1 cellular context compared by ENCODE assay signal in the genomic region with DNA sequence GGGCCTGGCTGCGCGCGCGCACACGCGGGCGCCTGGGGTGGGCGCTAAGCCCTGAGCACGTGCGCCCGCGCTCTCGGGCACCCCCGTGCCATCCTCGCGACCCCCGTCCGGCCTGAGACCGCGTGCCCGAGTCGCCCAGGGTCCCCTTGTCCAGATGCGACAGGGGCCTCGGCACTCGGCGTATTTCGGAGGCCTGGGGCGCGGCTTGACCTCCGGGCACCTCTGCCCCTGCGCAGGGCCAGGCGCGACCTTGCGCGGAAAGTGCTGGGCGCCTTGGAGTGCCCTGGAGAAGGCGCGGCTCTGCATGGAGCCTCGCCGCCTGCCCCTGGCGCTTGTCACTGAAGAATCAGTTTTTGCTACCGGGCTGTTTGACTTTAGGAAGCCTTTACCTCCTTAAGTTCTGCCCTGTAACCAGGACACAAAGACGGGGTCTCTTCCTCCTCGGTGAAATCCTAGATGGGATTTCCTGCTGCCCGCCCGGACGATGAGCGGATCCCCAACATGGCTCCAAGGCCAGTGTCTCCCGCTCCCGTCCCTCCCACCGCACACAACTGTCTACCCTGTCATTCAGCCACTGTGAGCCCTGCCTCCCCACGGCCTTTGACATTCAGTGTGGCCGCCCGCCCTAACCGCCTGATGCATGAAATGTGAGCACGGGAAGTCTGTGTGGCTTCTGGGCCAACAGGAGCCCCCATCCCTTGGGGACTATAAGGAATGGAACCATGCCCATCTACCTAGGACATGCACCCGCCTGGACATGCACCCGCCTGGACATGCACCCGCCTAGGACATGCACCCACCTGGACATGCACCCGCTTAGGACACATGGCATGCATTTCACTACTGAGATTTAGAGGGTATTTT.
A peak's percentile ranks its signal among the peaks of the same experiment; 100 is the strongest.
TF ChIP-seq lines count a peak whose summit lies in the region.

No MANE protein-coding gene starts in this region.

TF ChIP-seq in WTC11, 78 proteins besides CTCF, POLR2A, EP300 and RAD21 (continued from another document and continues in another):
- no peak for TF ChIP-seq ZNF425 (CRISPR knock-in tag; conservative IDR thresholded peaks at IDR 0.05)
- TF ChIP-seq GABPB1 (CRISPR knock-in tag; IDR thresholded peaks at IDR 0.05): no peak
- 0 out of 2 replicates have a peak, but pooled peaks have one; percentile 46 for TF ChIP-seq STAT6 (CRISPR knock-in tag; conservative IDR thresholded peaks at IDR 0.05; ENCODE audit: low read depth)
- TF ChIP-seq CBFB (CRISPR knock-in tag; IDR thresholded peaks at IDR 0.05; ENCODE audit: low read depth): no peak
- TF ChIP-seq, protein P1, sequence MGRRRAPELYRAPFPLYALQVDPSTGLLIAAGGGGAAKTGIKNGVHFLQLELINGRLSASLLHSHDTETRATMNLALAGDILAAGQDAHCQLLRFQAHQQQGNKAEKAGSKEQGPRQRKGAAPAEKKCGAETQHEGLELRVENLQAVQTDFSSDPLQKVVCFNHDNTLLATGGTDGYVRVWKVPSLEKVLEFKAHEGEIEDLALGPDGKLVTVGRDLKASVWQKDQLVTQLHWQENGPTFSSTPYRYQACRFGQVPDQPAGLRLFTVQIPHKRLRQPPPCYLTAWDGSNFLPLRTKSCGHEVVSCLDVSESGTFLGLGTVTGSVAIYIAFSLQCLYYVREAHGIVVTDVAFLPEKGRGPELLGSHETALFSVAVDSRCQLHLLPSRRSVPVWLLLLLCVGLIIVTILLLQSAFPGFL (CRISPR knock-in tag; IDR thresholded peaks at IDR 0.05; ENCODE audit: borderline replicate concordance): no peak
- no peak for TF ChIP-seq TP53 (CRISPR knock-in tag; IDR thresholded peaks at IDR 0.05)
- 0 out of 2 replicates have a peak, but pooled peaks have one; percentile 73 for TF ChIP-seq ESRRA (CRISPR knock-in tag; IDR thresholded peaks at IDR 0.05; ENCODE audit: borderline replicate concordance)
- no peak for TF ChIP-seq ZNF138 (CRISPR knock-in tag; conservative IDR thresholded peaks at IDR 0.05)
- TF ChIP-seq, protein P2, sequence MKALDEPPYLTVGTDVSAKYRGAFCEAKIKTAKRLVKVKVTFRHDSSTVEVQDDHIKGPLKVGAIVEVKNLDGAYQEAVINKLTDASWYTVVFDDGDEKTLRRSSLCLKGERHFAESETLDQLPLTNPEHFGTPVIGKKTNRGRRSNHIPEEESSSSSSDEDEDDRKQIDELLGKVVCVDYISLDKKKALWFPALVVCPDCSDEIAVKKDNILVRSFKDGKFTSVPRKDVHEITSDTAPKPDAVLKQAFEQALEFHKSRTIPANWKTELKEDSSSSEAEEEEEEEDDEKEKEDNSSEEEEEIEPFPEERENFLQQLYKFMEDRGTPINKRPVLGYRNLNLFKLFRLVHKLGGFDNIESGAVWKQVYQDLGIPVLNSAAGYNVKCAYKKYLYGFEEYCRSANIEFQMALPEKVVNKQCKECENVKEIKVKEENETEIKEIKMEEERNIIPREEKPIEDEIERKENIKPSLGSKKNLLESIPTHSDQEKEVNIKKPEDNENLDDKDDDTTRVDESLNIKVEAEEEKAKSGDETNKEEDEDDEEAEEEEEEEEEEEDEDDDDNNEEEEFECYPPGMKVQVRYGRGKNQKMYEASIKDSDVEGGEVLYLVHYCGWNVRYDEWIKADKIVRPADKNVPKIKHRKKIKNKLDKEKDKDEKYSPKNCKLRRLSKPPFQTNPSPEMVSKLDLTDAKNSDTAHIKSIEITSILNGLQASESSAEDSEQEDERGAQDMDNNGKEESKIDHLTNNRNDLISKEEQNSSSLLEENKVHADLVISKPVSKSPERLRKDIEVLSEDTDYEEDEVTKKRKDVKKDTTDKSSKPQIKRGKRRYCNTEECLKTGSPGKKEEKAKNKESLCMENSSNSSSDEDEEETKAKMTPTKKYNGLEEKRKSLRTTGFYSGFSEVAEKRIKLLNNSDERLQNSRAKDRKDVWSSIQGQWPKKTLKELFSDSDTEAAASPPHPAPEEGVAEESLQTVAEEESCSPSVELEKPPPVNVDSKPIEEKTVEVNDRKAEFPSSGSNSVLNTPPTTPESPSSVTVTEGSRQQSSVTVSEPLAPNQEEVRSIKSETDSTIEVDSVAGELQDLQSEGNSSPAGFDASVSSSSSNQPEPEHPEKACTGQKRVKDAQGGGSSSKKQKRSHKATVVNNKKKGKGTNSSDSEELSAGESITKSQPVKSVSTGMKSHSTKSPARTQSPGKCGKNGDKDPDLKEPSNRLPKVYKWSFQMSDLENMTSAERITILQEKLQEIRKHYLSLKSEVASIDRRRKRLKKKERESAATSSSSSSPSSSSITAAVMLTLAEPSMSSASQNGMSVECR (CRISPR knock-in tag; IDR thresholded peaks at IDR 0.05; ENCODE audit: borderline replicate concordance): 0 out of 2 replicates have a peak, but pooled peaks have one; percentile 13
- no peak for TF ChIP-seq ZNF396 (CRISPR knock-in tag; IDR thresholded peaks at IDR 0.05; ENCODE audit: borderline replicate concordance)
- no peak for TF ChIP-seq ZNF263 (CRISPR knock-in tag; IDR thresholded peaks at IDR 0.05; ENCODE audit: low read depth)
- peak; percentile 61; the same call in 1 of the 2 replicates for TF ChIP-seq CREM (CRISPR knock-in tag; IDR thresholded peaks at IDR 0.05)
- peak; percentile 85; the same call in 1 of the 2 replicates for TF ChIP-seq ZNF232 (CRISPR knock-in tag; IDR thresholded peaks at IDR 0.05)
- TF ChIP-seq JUN (CRISPR knock-in tag; IDR thresholded peaks at IDR 0.05): no peak
- no peak for TF ChIP-seq E2F1 (CRISPR knock-in tag; IDR thresholded peaks at IDR 0.05)
- TF ChIP-seq ELF4 (CRISPR knock-in tag; IDR thresholded peaks at IDR 0.05; ENCODE audit: low read depth): peak; percentile 73; the same call in 1 of the 2 replicates
- peak; percentile 91 for TF ChIP-seq MYBL2 (CRISPR knock-in tag; IDR thresholded peaks at IDR 0.05)
- 0 out of 2 replicates have a peak, but pooled peaks have one; percentile 55 for TF ChIP-seq NFE2L1 (CRISPR knock-in tag; IDR thresholded peaks at IDR 0.05)
- no peak for TF ChIP-seq OVOL2 (CRISPR knock-in tag; IDR thresholded peaks at IDR 0.05; ENCODE audit: borderline replicate concordance)
- TF ChIP-seq GRHL2 (CRISPR knock-in tag; IDR thresholded peaks at IDR 0.05; ENCODE audit: insufficient replicate concordance, severe bottlenecking): no peak
- no peak for TF ChIP-seq ZNF121 (CRISPR knock-in tag; IDR thresholded peaks at IDR 0.05)
- TF ChIP-seq USF1 (CRISPR knock-in tag; IDR thresholded peaks at IDR 0.05): peak; percentile 5; the same call in 1 of the 2 replicates
- no peak for TF ChIP-seq ZMAT4 (CRISPR knock-in tag; IDR thresholded peaks at IDR 0.05)
- peak; percentile 86 for TF ChIP-seq HMGXB4 (CRISPR knock-in tag; IDR thresholded peaks at IDR 0.05)
- TF ChIP-seq TEAD1 (CRISPR knock-in tag; IDR thresholded peaks at IDR 0.05): 0 out of 2 replicates have a peak, but pooled peaks have one; percentile 40
- no peak for TF ChIP-seq PRRX2 (CRISPR knock-in tag; IDR thresholded peaks at IDR 0.05)
- TF ChIP-seq NR2C2 (CRISPR knock-in tag; IDR thresholded peaks at IDR 0.05): no peak
- TF ChIP-seq MAX (CRISPR knock-in tag; IDR thresholded peaks at IDR 0.05): peak; percentile 91; the same call in 1 of the 2 replicates
- TF ChIP-seq, protein P3, sequence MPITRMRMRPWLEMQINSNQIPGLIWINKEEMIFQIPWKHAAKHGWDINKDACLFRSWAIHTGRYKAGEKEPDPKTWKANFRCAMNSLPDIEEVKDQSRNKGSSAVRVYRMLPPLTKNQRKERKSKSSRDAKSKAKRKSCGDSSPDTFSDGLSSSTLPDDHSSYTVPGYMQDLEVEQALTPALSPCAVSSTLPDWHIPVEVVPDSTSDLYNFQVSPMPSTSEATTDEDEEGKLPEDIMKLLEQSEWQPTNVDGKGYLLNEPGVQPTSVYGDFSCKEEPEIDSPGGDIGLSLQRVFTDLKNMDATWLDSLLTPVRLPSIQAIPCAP (CRISPR knock-in tag; IDR thresholded peaks at IDR 0.05): peak; percentile 53; the same call in 1 of the 2 replicates
- peak; percentile 95 for TF ChIP-seq RELA (CRISPR knock-in tag; IDR thresholded peaks at IDR 0.05; ENCODE audit: borderline replicate concordance)
- 0 out of 2 replicates have a peak, but pooled peaks have one; percentile 40 for TF ChIP-seq ZNF317 (CRISPR knock-in tag; IDR thresholded peaks at IDR 0.05; ENCODE audit: borderline replicate concordance, low read depth)
- TF ChIP-seq FOXK1 (CRISPR knock-in tag; IDR thresholded peaks at IDR 0.05): peak; percentile 82
- TF ChIP-seq, protein P4, sequence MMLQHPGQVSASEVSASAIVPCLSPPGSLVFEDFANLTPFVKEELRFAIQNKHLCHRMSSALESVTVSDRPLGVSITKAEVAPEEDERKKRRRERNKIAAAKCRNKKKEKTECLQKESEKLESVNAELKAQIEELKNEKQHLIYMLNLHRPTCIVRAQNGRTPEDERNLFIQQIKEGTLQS (CRISPR knock-in tag; conservative IDR thresholded peaks at IDR 0.05): no peak
- TF ChIP-seq ATF2 (CRISPR knock-in tag; IDR thresholded peaks at IDR 0.05; ENCODE audit: borderline replicate concordance, low read depth): no peak
- no peak for TF ChIP-seq SP1 (CRISPR knock-in tag; conservative IDR thresholded peaks at IDR 0.05)
